16 cellular contexts compared by ENCODE assay signal in the genomic region with DNA sequence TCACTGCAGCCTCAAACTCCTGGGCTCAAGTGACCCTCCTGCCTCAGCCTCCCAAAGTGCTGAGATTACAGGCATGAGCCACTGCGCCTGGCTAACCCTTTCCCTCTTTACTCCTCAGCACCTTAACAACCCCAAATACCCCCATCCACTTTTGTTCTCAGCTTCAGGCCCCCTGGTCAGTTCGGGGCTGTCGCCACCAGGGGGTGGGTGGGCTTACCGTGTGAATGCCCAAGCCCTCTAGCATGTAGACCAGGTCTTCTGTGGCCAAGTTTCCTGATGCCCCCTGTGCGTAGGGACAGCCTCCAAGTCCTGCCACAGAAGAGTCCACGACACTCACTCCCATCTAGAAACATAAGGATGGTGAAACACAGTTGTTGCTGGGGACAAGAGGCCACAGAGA. TPM values are rescaled to one million over a fixed set of nuclear protein-coding genes. Genes with fewer than 3 reads are reported as not detected.
DNase-seq lines count a peak whose midpoint lies in the region; ATAC-seq and TF ChIP-seq lines count a peak whose summit lies in the region.
"Had no signal": no experiment of that assay in that cellular context is flagged by ENCODE, and none has a peak within 500 bp of the region (broad histone marks: within the 10 kb centered on the region; RNA-seq: fewer than 3 reads in every experiment).

No MANE protein-coding gene starts in this region.

- H3K4me1 Mint-ChIP-seq in chondrocyte (ENCODE audit: low read depth), result peaks cover 11% of the 10 kb centered on the region
- H3K4me1 Mint-ChIP-seq in naive thymus-derived CD4-positive, alpha-beta T cell, result peaks cover 6 to 25% (median 20%) of the 10 kb centered on the region in 7 donors

- BruUV-seq in mammary epithelial cell (replicated peaks; lab: Mats Ljungman, UMichigan), result no TSS peak

- no peaks in the 10 kb centered on the region for H3K9me3 Mint-ChIP-seq in chondrocyte (ENCODE audit: low read depth)
- no peaks in the 10 kb centered on the region for H3K9me3 Mint-ChIP-seq in naive thymus-derived CD4-positive, alpha-beta T cell
- H3K9me3 Mint-ChIP-seq: naive thymus-derived CD8-positive, alpha-beta T cell had no signal

- POLR2A ChIA-PET in naive thymus-derived CD4-positive, alpha-beta T cell (lab: Charles Lee), result no interaction called here

- dilution Hi-C loops in mammary epithelial cell (cut with HindIII; ENCODE audit: low sequenced_read_pairs), result no loop called here

- 95% methylated on average over 6 of the region's 6 CpGs for WGBS in mammary epithelial cell (ENCODE audit: low coverage, missing lambda C conversion rate)

- no peaks in the 10 kb centered on the region for H4K20me1 ChIP-seq in mammary epithelial cell (ENCODE audit: insufficient read depth, low read length)

- no peak overlapping the region for H3K9ac ChIP-seq in mammary epithelial cell (ENCODE audit: insufficient read depth, low read length)

- no peaks in the 10 kb centered on the region for H3K9me3 ChIP-seq in mammary epithelial cell (replicated peaks; ENCODE audit: insufficient read depth, low read length)
- no peaks in the 10 kb centered on the region for H3K9me3 ChIP-seq in naive thymus-derived CD4-positive, alpha-beta T cell (ENCODE audit: control insufficient read depth in 2 of 3, low read length in 3 of 3)
- H3K9me3 ChIP-seq: esophagus squamous epithelium, left lung, stomach had no signal

- no peak overlapping the region for H3K27ac Mint-ChIP-seq in chondrocyte (ENCODE audit: unreplicated experiment)
- peak overlapping the region in 4 of 9 donors; percentile 2 to 69 (median 62) for H3K27ac Mint-ChIP-seq in naive thymus-derived CD4-positive, alpha-beta T cell

- H3K4me2 ChIP-seq in mammary epithelial cell (ENCODE audit: insufficient read depth, low read depth, low read length), result no peak overlapping the region

- CTCF ChIA-PET in mammary epithelial cell (lab: Charles Lee; ENCODE audit: low non-redundant PET), result no interaction called here
- CTCF ChIA-PET in naive thymus-derived CD4-positive, alpha-beta T cell (lab: Charles Lee), result interaction anchor here (3.0 kb wide), 1 partner anchor 112 kb away, joined by 14 read pairs; no protein-coding TSS in a partner anchor

- no peaks in the 10 kb centered on the region for H3K27me3 ChIP-seq in HL-60 (ENCODE audit: insufficient read depth, poor library complexity, severe bottlenecking)
- H3K27me3 ChIP-seq in mammary epithelial cell (ENCODE audit: insufficient read depth, low read length), result no peaks in the 10 kb centered on the region
- no peaks in the 10 kb centered on the region for H3K27me3 ChIP-seq in naive thymus-derived CD4-positive, alpha-beta T cell (ENCODE audit: control insufficient read depth in 2 of 2, insufficient read depth in 2 of 2, low read length in 2 of 2)
- H3K27me3 ChIP-seq: esophagus squamous epithelium, left lung, stomach had no signal

- in situ Hi-C loops in mammary epithelial cell (cut with MboI; ENCODE audit: low sequenced_read_pairs in 2 of 2), result loop anchor here in 1 of 2 donors (10.0 kb wide), 1 partner anchor 111 kb away; the partner anchor contains the start of gene CNR2

- H3K79me2 ChIP-seq in mammary epithelial cell (ENCODE audit: insufficient read depth, low read length), result peaks cover 7% of the 10 kb centered on the region

- no peak for ATAC-seq in naive thymus-derived CD4-positive, alpha-beta T cell
- ATAC-seq: left lung; naive thymus-derived CD8-positive, alpha-beta T cell had no signal

- peaks cover 3% of the 10 kb centered on the region for H3K36me3 Mint-ChIP-seq in chondrocyte (ENCODE audit: low read depth)
- peaks cover 0 to 15% (median 0%) of the 10 kb centered on the region in 5 donors for H3K36me3 Mint-ChIP-seq in naive thymus-derived CD4-positive, alpha-beta T cell

- DNase-seq in DMS 273 (lab: John Stamatoyannopoulos, UW; ENCODE audit: unreplicated experiment) (peak; percentile 33), DMS 273 treated with DMSO at 0.1 percent for 48 hours (lab: John Stamatoyannopoulos, UW) (no peak), HL-60 (ENCODE audit: low read depth in 1 of 2, low spot score in 1 of 2) (no peak), chondrocyte (ENCODE audit: low spot score) (no peak), retinal pigment epithelial cell (ENCODE audit: low read depth) (no peak), mammary epithelial cell (no peak)
- DNase-seq in naive thymus-derived CD4-positive, alpha-beta T cell, result no peak
- no peak for DNase-seq in activated CD4-positive, alpha-beta T cell treated with anti-CD3 and anti-CD28 coated beads for 1 hour
- DNase-seq: activated CD4-positive, CD25-positive, alpha-beta regulatory T cell treated with anti-CD3 and anti-CD28 coated beads, Interleukin-2, amount 50 U/mL, for 72 hours; activated T-cell treated with anti-CD3 and anti-CD28 coated beads for 4 hours; esophagus squamous epithelium; hypothalamus; left lung; naive thymus-derived CD8-positive, alpha-beta T cell; stomach had no signal

- no peak overlapping the region for H3K4me3 Mint-ChIP-seq in chondrocyte (ENCODE audit: unreplicated experiment)
- peak overlapping the region in 1 of 10 donors; percentile 20 for H3K4me3 Mint-ChIP-seq in naive thymus-derived CD4-positive, alpha-beta T cell

- H3K4me3 ChIP-seq in HL-60 (replicated peaks; ENCODE audit: insufficient read depth, low read length) (no peak overlapping the region), retinal pigment epithelial cell (ENCODE audit: low read length) (no peak overlapping the region), mammary epithelial cell (replicated peaks in 1 of 3; ENCODE audit: insufficient read depth in 1 of 3, low read depth in 2 of 3, low read length in 3 of 3) (no peak overlapping the region)
- H3K4me3 ChIP-seq in naive thymus-derived CD4-positive, alpha-beta T cell (ENCODE audit: low read length), result no peak overlapping the region
- H3K4me3 ChIP-seq: esophagus squamous epithelium, left lung, stomach had no signal

- intact Hi-C loops in mammary epithelial cell (cut with micrococcal nuclease), result loop anchor here (10.0 kb wide), 1 partner anchor 311 kb away; the partner anchor contains the start of gene MYOM3
- intact Hi-C loops in naive thymus-derived CD4-positive, alpha-beta T cell (cut with micrococcal nuclease), result no loop called here

- no peaks in the 10 kb centered on the region for H3K27me3 Mint-ChIP-seq in chondrocyte (ENCODE audit: low read depth)
- H3K27me3 Mint-ChIP-seq in naive thymus-derived CD4-positive, alpha-beta T cell, result no peaks in the 10 kb centered on the region

- H2AFZ ChIP-seq in mammary epithelial cell (ENCODE audit: low read depth, low read length), result no peak overlapping the region

- no peaks in the 10 kb centered on the region for H3K36me3 ChIP-seq in mammary epithelial cell (ENCODE audit: insufficient read depth, low read length)
- H3K36me3 ChIP-seq in naive thymus-derived CD4-positive, alpha-beta T cell (ENCODE audit: control insufficient read depth in 2 of 3, insufficient read depth in 3 of 3, low read length in 3 of 3), result peaks cover 0 to 26% (median 0%) of the 10 kb centered on the region in 3 experiments

- H3K27ac ChIP-seq in HL-60 (replicated peaks), result peak overlapping the region; percentile 77
- no peak overlapping the region for H3K27ac ChIP-seq in mammary epithelial cell (ENCODE audit: insufficient read depth, low read depth, low read length)
- H3K27ac ChIP-seq in naive thymus-derived CD4-positive, alpha-beta T cell (ENCODE audit: low read depth, low read length), result no peak overlapping the region
- H3K27ac ChIP-seq: 22Rv1, left lung, stomach had no signal

- TF ChIP-seq CTCF in HL-60 (IDR thresholded peaks at IDR 0.05; ENCODE audit: insufficient read depth, low read length), result no peak
- TF ChIP-seq CTCF in chondrocyte (IDR thresholded peaks at IDR 0.05), result peak; percentile 49
- TF ChIP-seq CTCF in retinal pigment epithelial cell (conservative IDR thresholded peaks at IDR 0.05; ENCODE audit: low read depth, low read length), result peak; percentile 42
- no peak for TF ChIP-seq CTCF in mammary epithelial cell (conservative IDR thresholded peaks at IDR 0.05 in 1 of 2, IDR thresholded peaks at IDR 0.05 in 1 of 2; ENCODE audit: extremely low read depth in 1 of 2, insufficient read depth in 1 of 2, low read depth in 1 of 2, low read length in 2 of 2)

- peaks cover 14% of the 10 kb centered on the region for H3K4me1 ChIP-seq in mammary epithelial cell (ENCODE audit: insufficient read depth, low read length)
- H3K4me1 ChIP-seq in naive thymus-derived CD4-positive, alpha-beta T cell (ENCODE audit: control insufficient read depth in 2 of 2, insufficient read depth in 2 of 2, low read length in 2 of 2), result peaks cover 7 to 14% of the 10 kb centered on the region in 2 donors

RNA-seq across cellular contexts. Expression of gene GALE, which starts 3.6 kb away (rescaled TPM):
- total RNA-seq in chondrocyte (24.9 to 34.0 TPM (median 25.7 TPM) in 3 replicates), mammary epithelial cell (10 to 100 TPM; 24.2 to 84.5 TPM)
- 98.7 TPM for polyA plus RNA-seq in mammary epithelial cell
- polyA minus RNA-seq in mammary epithelial cell, result 64.5 TPM
- total RNA-seq in naive thymus-derived CD4-positive, alpha-beta T cell, result 10 to 100 TPM in 4 of 5 experiments, 1 to 10 TPM in 1; 8.1 to 21.4 (median 12.7) TPM
- 10 to 100 TPM in 1 of 2 donors, 1 to 10 TPM in 1; 8.5 to 11.5 TPM for polyA plus RNA-seq in naive thymus-derived CD4-positive, alpha-beta T cell

RNA-seq across cellular contexts. Expression of gene LYPLA2, which starts 13.2 kb away (rescaled TPM):
- total RNA-seq in chondrocyte (39.8 to 43.0 TPM (median 40.4 TPM) in 3 replicates), mammary epithelial cell (10 to 100 TPM; 81.5 to 89.8 TPM)
- 107 TPM for polyA plus RNA-seq in mammary epithelial cell
- polyA minus RNA-seq in mammary epithelial cell, result 91.3 TPM
- 10 to 100 TPM; 40.7 to 83.8 (median 48.2) TPM for total RNA-seq in naive thymus-derived CD4-positive, alpha-beta T cell
- polyA plus RNA-seq in naive thymus-derived CD4-positive, alpha-beta T cell, result 100 to 1,000 TPM in 1 of 2 donors, 10 to 100 TPM in 1; 83.9 to 124 TPM

RNA-seq across cellular contexts. Expression of gene HMGCL, which starts 21.0 kb away (rescaled TPM):
- total RNA-seq in chondrocyte (22.0 to 26.8 TPM (median 25.9 TPM) in 3 replicates), mammary epithelial cell (10 to 100 TPM; 31.5 to 33.0 TPM)
- 25.8 TPM for polyA plus RNA-seq in mammary epithelial cell
- polyA minus RNA-seq in mammary epithelial cell, result 2.1 TPM
- 10 to 100 TPM; 16.2 to 38.9 (median 27.3) TPM for total RNA-seq in naive thymus-derived CD4-positive, alpha-beta T cell
- polyA plus RNA-seq in naive thymus-derived CD4-positive, alpha-beta T cell, result 10 to 100 TPM; 35.3 to 38.5 TPM

RNA-seq across cellular contexts. Expression of gene PITHD1, which starts 26.0 kb away (rescaled TPM):
- total RNA-seq in chondrocyte (36.2 to 36.5 TPM (median 36.4 TPM) in 3 replicates), mammary epithelial cell (10 to 100 TPM; 39.7 to 44.0 TPM)
- polyA plus RNA-seq in mammary epithelial cell, result 45.9 TPM
- 3.9 TPM for polyA minus RNA-seq in mammary epithelial cell
- 10 to 100 TPM; 57.6 to 81.9 (median 76.0) TPM for total RNA-seq in naive thymus-derived CD4-positive, alpha-beta T cell
- 10 to 100 TPM; 82.2 to 88.9 TPM for polyA plus RNA-seq in naive thymus-derived CD4-positive, alpha-beta T cell

Comparison
In these comparisons a context has a peak if more than half of its experiments do, and no peak if none do; other contexts are left out.
1. CTCF ChIP-seq: peak in chondrocyte (single experiment) and retinal pigment epithelial cell (single experiment); none in HL-60 (single experiment) and mammary epithelial cell (0 of 2).